17 cellular contexts compared by ENCODE assay signal in genomic region chr7:7921830-7922229, GRCh38. TPM values are rescaled to one million over a fixed set of nuclear protein-coding genes. Genes with fewer than 3 reads are reported as not detected.
DNase-seq lines count a peak whose midpoint lies in the region; ATAC-seq and TF ChIP-seq lines count a peak whose summit lies in the region.
"Had no signal": no experiment of that assay in that cellular context is flagged by ENCODE, and none has a peak within 500 bp of the region (broad histone marks: within the 10 kb centered on the region; RNA-seq: fewer than 3 reads in every experiment).

No MANE protein-coding gene starts in this region.

- no peaks in the 10 kb centered on the region for H3K79me2 ChIP-seq in KMS-11 (ENCODE audit: insufficient read depth, low read depth)

- peaks cover 4% of the 10 kb centered on the region for H3K36me3 Mint-ChIP-seq in central memory CD8-positive, alpha-beta T cell (ENCODE audit: insufficient read depth)
- H3K36me3 Mint-ChIP-seq in effector memory CD8-positive, alpha-beta T cell (ENCODE audit: insufficient read depth) = peaks cover 6% of the 10 kb centered on the region
- H3K36me3 Mint-ChIP-seq: natural killer cell treated with Interleukin-12 subunit alpha and Interleukin-12 subunit beta and Interleukin-15 and Interleukin-18, amount 100 ng/mL, for 72 hours had no signal

- no peaks in the 10 kb centered on the region for H4K20me1 ChIP-seq in KMS-11 (ENCODE audit: insufficient read depth)
- H4K20me1 ChIP-seq: BLaER1 treated with 17β-estradiol and CSF1 and Interleukin-3, amounts not matched to agents 10 nM and 100 nM had no signal

- peak overlapping the region; percentile 30 for H3K4me3 Mint-ChIP-seq in central memory CD8-positive, alpha-beta T cell
- H3K4me3 Mint-ChIP-seq in effector memory CD8-positive, alpha-beta T cell = peak overlapping the region in 1 of 2 donors; percentile 30
- H3K4me3 Mint-ChIP-seq: natural killer cell treated with Interleukin-12 subunit alpha and Interleukin-12 subunit beta and Interleukin-15 and Interleukin-18, amount 100 ng/mL, for 72 hours had no signal

- H3K4me2 ChIP-seq in KMS-11 = peak overlapping the region; percentile 84; the same call in 1 of the 2 replicates
- H3K4me2 ChIP-seq: BLaER1 treated with 17β-estradiol and CSF1 and Interleukin-3, amounts not matched to agents 10 nM and 100 nM had no signal

- TF ChIP-seq POLR2A in thyroid gland (IDR thresholded peaks at IDR 0.05) = no peak

- TF ChIP-seq CTCF in KMS-11 (conservative IDR thresholded peaks at IDR 0.05; ENCODE audit: low read depth, low read length) (no peak), thyroid gland (IDR thresholded peaks at IDR 0.05) (no peak)

- H2AFZ ChIP-seq in KMS-11 (ENCODE audit: low read depth) = no peak overlapping the region

- peak in 2 of 3 experiments; percentile 26 to 56 for DNase-seq in NCI-H1417 (lab: John Stamatoyannopoulos, UW)
- DNase-seq in NCI-H1417 treated with DMSO at 0.1 percent for 48 hours (lab: John Stamatoyannopoulos, UW) = no peak
- DNase-seq in central memory CD8-positive, alpha-beta T cell (ENCODE audit: low spot score in 2 of 2) = no peak
- peak; percentile 31 to 41 for DNase-seq in thyroid gland
- no peak for DNase-seq in effector memory CD8-positive, alpha-beta T cell
- no peak for DNase-seq in NCI-H524 (lab: John Stamatoyannopoulos, UW)
- DNase-seq in HPDE6-E6E7 (ENCODE audit: extremely low spot score) = no peak
- DNase-seq: activated CD4-positive, alpha-beta T cell treated with anti-CD3 and anti-CD28 coated beads, Interleukin-2, amount 50 U/mL, for 48 hours; activated naive CD4-positive, alpha-beta T cell; activated T-cell treated with anti-CD3 and anti-CD28 coated beads for 4 hours; cerebellar nuclear complex; mammary epithelial cell; small intestine; stimulated activated CD4-positive, alpha-beta T cell treated with anti-CD3 and anti-CD28 coated beads, Interleukin-4, amount 100 ng/mL, for 24 hours had no signal

- peaks cover 84% of the 10 kb centered on the region for H3K4me1 ChIP-seq in KMS-11 (ENCODE audit: low read depth, poor library complexity, severe bottlenecking)
- peaks cover 48 to 57% of the 10 kb centered on the region in 2 donors for H3K4me1 ChIP-seq in thyroid gland
- H3K4me1 ChIP-seq: BLaER1 treated with 17β-estradiol and CSF1 and Interleukin-3, amounts not matched to agents 10 nM and 100 nM had no signal

- H3K36me3 ChIP-seq in KMS-11 (ENCODE audit: insufficient read depth) = no peaks in the 10 kb centered on the region
- no peaks in the 10 kb centered on the region for H3K36me3 ChIP-seq in thyroid gland
- H3K36me3 ChIP-seq: BLaER1 treated with 17β-estradiol and CSF1 and Interleukin-3, amounts not matched to agents 10 nM and 100 nM had no signal

- H3K27me3 ChIP-seq in KMS-11 (ENCODE audit: insufficient read depth, low read depth) (no peaks in the 10 kb centered on the region), thyroid gland (no peaks in the 10 kb centered on the region)
- H3K27me3 ChIP-seq: BLaER1 treated with 17β-estradiol and CSF1 and Interleukin-3, amounts not matched to agents 10 nM and 100 nM had no signal

- no peaks in the 10 kb centered on the region for H3K27me3 Mint-ChIP-seq in central memory CD8-positive, alpha-beta T cell
- no peaks in the 10 kb centered on the region for H3K27me3 Mint-ChIP-seq in effector memory CD8-positive, alpha-beta T cell
- H3K27me3 Mint-ChIP-seq: natural killer cell treated with Interleukin-12 subunit alpha and Interleukin-12 subunit beta and Interleukin-15 and Interleukin-18, amount 100 ng/mL, for 72 hours had no signal

- H3K4me1 Mint-ChIP-seq in central memory CD8-positive, alpha-beta T cell = peaks cover 22% of the 10 kb centered on the region
- H3K4me1 Mint-ChIP-seq in effector memory CD8-positive, alpha-beta T cell (ENCODE audit: low read depth in 2 of 2) = peaks cover 21 to 27% of the 10 kb centered on the region in 2 donors

- no peak overlapping the region for H3K9ac ChIP-seq in KMS-11
- H3K9ac ChIP-seq: BLaER1 treated with 17β-estradiol and CSF1 and Interleukin-3, amounts not matched to agents 10 nM and 100 nM had no signal

- intact Hi-C loops in thyroid gland (cut with DNase I) = no loop called here

- H3K27ac Mint-ChIP-seq in central memory CD8-positive, alpha-beta T cell (ENCODE audit: low read depth) = no peak overlapping the region
- H3K27ac Mint-ChIP-seq in effector memory CD8-positive, alpha-beta T cell = peak overlapping the region in 1 of 2 donors; percentile 30
- H3K27ac Mint-ChIP-seq: natural killer cell treated with Interleukin-12 subunit alpha and Interleukin-12 subunit beta and Interleukin-15 and Interleukin-18, amount 100 ng/mL, for 72 hours had no signal

- H3K9me3 ChIP-seq in thyroid gland = no peaks in the 10 kb centered on the region
- H3K9me3 ChIP-seq: BLaER1 treated with 17β-estradiol and CSF1 and Interleukin-3, amounts not matched to agents 10 nM and 100 nM had no signal

- H3K9me3 Mint-ChIP-seq in central memory CD8-positive, alpha-beta T cell = no peaks in the 10 kb centered on the region
- H3K9me3 Mint-ChIP-seq in effector memory CD8-positive, alpha-beta T cell = no peaks in the 10 kb centered on the region
- H3K9me3 Mint-ChIP-seq: natural killer cell treated with Interleukin-12 subunit alpha and Interleukin-12 subunit beta and Interleukin-15 and Interleukin-18, amount 100 ng/mL, for 72 hours had no signal

- no peak for ATAC-seq in central memory CD8-positive, alpha-beta T cell (replicated peaks; ENCODE audit: extremely low read depth, poor library complexity, severe bottlenecking)
- no peak for ATAC-seq in effector memory CD8-positive, alpha-beta T cell (replicated peaks)
- ATAC-seq: natural killer cell treated with Interleukin-12 subunit alpha and Interleukin-12 subunit beta and Interleukin-15 and Interleukin-18, amount 100 ng/mL, for 72 hours had no signal

- H3K27ac ChIP-seq in KMS-11 (no peak overlapping the region), thyroid gland (peak overlapping the region; percentile 80 to 82 (median 81))
- H3K27ac ChIP-seq: BLaER1 treated with 17β-estradiol and CSF1 and Interleukin-3, amounts not matched to agents 10 nM and 100 nM had no signal

- no peak overlapping the region for H3K4me3 ChIP-seq in KMS-11 (IDR thresholded peaks at IDR 0.05; ENCODE audit: insufficient read depth, low read depth, low read length)
- no peak overlapping the region for H3K4me3 ChIP-seq in thyroid gland (replicated peaks in 1 of 3)
- H3K4me3 ChIP-seq: BLaER1 treated with 17β-estradiol and CSF1 and Interleukin-3, amounts not matched to agents 10 nM and 100 nM had no signal

RNA-seq across cellular contexts. Expression of gene GLCCI1, which starts 46.8 kb away (rescaled TPM):
- 100 to 1,000 TPM in 1 of 4 donors, 10 to 100 TPM in 3; 64.1 to 115 (median 68.9) TPM for total RNA-seq in thyroid gland

Comparison
In these comparisons a context has a peak if more than half of its experiments do, and no peak if none do; other contexts are left out.
1. DNase-seq: peak in NCI-H1417 (2 of 3) and thyroid gland (2 of 2); none in NCI-H1417 treated with DMSO at 0.1 percent for 48 hours (single experiment), central memory CD8-positive, alpha-beta T cell (0 of 2), effector memory CD8-positive, alpha-beta T cell (0 of 3), NCI-H524 (0 of 2) and HPDE6-E6E7 (single experiment).